Comparison of ENCODE assay signal across 23 cellular contexts in genomic region chr10:29297678-29298077, GRCh38. TPM values are rescaled to one million over a fixed set of nuclear protein-coding genes. Genes with fewer than 3 reads are reported as not detected.
"Had no signal": no experiment of that assay in that cellular context is flagged by ENCODE, and none has a peak within 500 bp of the region (broad histone marks: within the 10 kb centered on the region; RNA-seq: fewer than 3 reads in every experiment).

No MANE protein-coding gene starts in this region.

- H3K4me1 ChIP-seq: breast epithelium, transverse colon, vagina had no signal

- H3K27ac ChIP-seq: breast epithelium, epithelial cell of prostate, hepatocyte, neutrophil, skin epidermis, transverse colon, vagina had no signal

- FAIRE-seq: kidney had no signal

- H3K27me3 ChIP-seq: breast epithelium, hepatocyte, neutrophil, transverse colon, vagina had no signal

- ATAC-seq: activated naive CD4-positive, alpha-beta T cell treated with anti-CD3 and anti-CD28 coated beads, Interleukin-2, amount 50 U/mL, for 72 hours; activated T-cell treated with anti-CD3 and anti-CD28 coated beads, Interleukin-2, amount 50 U/mL, for 4 hours; left ventricle myocardium superior; natural killer cell had no signal

- H3K36me3 ChIP-seq: breast epithelium, neutrophil, transverse colon, vagina had no signal

- DNase-seq: activated CD4-positive, alpha-beta T cell treated with anti-CD3 and anti-CD28 coated beads for 1 hour; activated CD4-positive, alpha-beta T cell treated with anti-CD3 and anti-CD28 coated beads, Interleukin-2, amount 50 U/mL, for 4 hours; activated effector memory CD4-positive, alpha-beta T cell treated with anti-CD3 and anti-CD28 coated beads, Interleukin-2, amount 50 U/mL, for 16 hours; activated T-cell treated with anti-CD3 and anti-CD28 coated beads, Interleukin-2, amount 50 U/mL, for 4 hours; amygdala; kidney; left ventricle myocardium superior; natural killer cell; stimulated activated CD4-positive, alpha-beta T cell treated with anti-CD3 and anti-CD28 coated beads, Interleukin-15, amount 100 ng/mL, for 24 hours; stimulated activated CD4-positive, alpha-beta T cell treated with anti-CD3 and anti-CD28 coated beads, Interleukin-4, amount 100 ng/mL, for 1 hour; stimulated activated naive CD4-positive, alpha-beta T cell; substantia nigra; transverse colon had no signal

- H3K27ac Mint-ChIP-seq: activated naive CD4-positive, alpha-beta T cell treated with anti-CD3 and anti-CD28 coated beads, Interleukin-2, amount 50 U/mL, for 72 hours; memory B cell; natural killer cell had no signal

- H3K4me3 Mint-ChIP-seq: activated T-cell treated with anti-CD3 and anti-CD28 coated beads, Interleukin-2, amount 50 U/mL, for 4 hours; memory B cell; natural killer cell had no signal

- H3K79me2 ChIP-seq: hepatocyte had no signal

- H3K4me3 ChIP-seq: breast epithelium, hepatocyte, skin epidermis, transverse colon, vagina had no signal

- H3K4me1 Mint-ChIP-seq: memory B cell, natural killer cell had no signal

- H3K4me2 ChIP-seq: hepatocyte had no signal

- H3K9me3 ChIP-seq: neutrophil, vagina had no signal

- H2AFZ ChIP-seq: hepatocyte had no signal

RNA-seq across cellular contexts. Expression of gene LYZL1, which starts 8.8 kb away (rescaled TPM):
- total RNA-seq: activated naive CD4-positive, alpha-beta T cell treated with anti-CD3 and anti-CD28 coated beads, Interleukin-2, amount 50 U/mL, for 72 hours; activated T-cell treated with anti-CD3 and anti-CD28 coated beads, Interleukin-2, amount 50 U/mL, for 4 hours; breast epithelium; chondrocyte; dermis microvascular lymphatic vessel endothelial cell; hepatocyte; kidney; left ventricle myocardium superior; natural killer cell; transverse colon; vagina had no signal
